ENCODE assay signal across 23 cellular contexts in genomic region chr18:35047697-35048292, GRCh38. TPM values are rescaled to one million over a fixed set of nuclear protein-coding genes. Genes with fewer than 3 reads are reported as not detected.
DNase-seq lines count a peak whose midpoint lies in the region; ATAC-seq and TF ChIP-seq lines count a peak whose summit lies in the region.
"Had no signal": no experiment of that assay in that cellular context is flagged by ENCODE, and none has a peak within 500 bp of the region (broad histone marks: within the 10 kb centered on the region; RNA-seq: fewer than 3 reads in every experiment).

No MANE protein-coding gene starts in this region.

- CTCF ChIA-PET in CD8-positive, alpha-beta T cell (lab: Charles Lee), result interaction anchor here (0.7 to 7.4 kb wide), 2 partner anchors 20 to 184 kb away, joined by 3 to 51 read pairs; no protein-coding TSS in a partner anchor
- CTCF ChIA-PET in HEK293 (lab: Yijun Ruan, JAX), result interaction anchor here (0.8 to 1.0 kb wide), 2 partner anchors 96 to 145 kb away, joined by 4 to 5 read pairs; no protein-coding TSS in a partner anchor

- H3K4me3 ChIP-seq in CD8-positive, alpha-beta T cell (ENCODE audit: low read depth, low read length), result no peak overlapping the region
- H3K4me3 ChIP-seq in HEK293 (ENCODE audit: low read depth, low read length), result no peak overlapping the region
- H3K4me3 ChIP-seq in gastroesophageal sphincter, result no peak overlapping the region
- H3K4me3 ChIP-seq: dorsolateral prefrontal cortex, heart left ventricle, MG63, ovary, smooth muscle cell, thoracic aorta had no signal

- peak overlapping the region; percentile 12 for H3K4me3 Mint-ChIP-seq in CD8-positive, alpha-beta T cell
- H3K4me3 Mint-ChIP-seq in activated naive CD8-positive, alpha-beta T cell treated with anti-CD3 and anti-CD28 coated beads, Interleukin-2, amount 50 U/mL, for 24 hours, result no peak overlapping the region
- H3K4me3 Mint-ChIP-seq in osteocyte (ENCODE audit: unreplicated experiment) (no peak overlapping the region), chondrocyte (ENCODE audit: unreplicated experiment) (no peak overlapping the region)
- H3K4me3 Mint-ChIP-seq: HFFc6 had no signal

- TF ChIP-seq CTCF in CD8-positive, alpha-beta T cell (IDR thresholded peaks at IDR 0.05), result no peak
- TF ChIP-seq CTCF in HEK293 (tag by site-specific recombination; IDR thresholded peaks at IDR 0.05), result no peak
- no peak for TF ChIP-seq CTCF in osteocyte (IDR thresholded peaks at IDR 0.05)
- no peak for TF ChIP-seq CTCF in gastroesophageal sphincter (IDR thresholded peaks at IDR 0.05)
- TF ChIP-seq CTCF in chondrocyte (IDR thresholded peaks at IDR 0.05), result no peak

- H3K9me3 ChIP-seq in CD8-positive, alpha-beta T cell (ENCODE audit: low read length), result no peaks in the 10 kb centered on the region
- no peaks in the 10 kb centered on the region for H3K9me3 ChIP-seq in HEK293 (ENCODE audit: control insufficient read depth, insufficient read depth, low read depth, low read length)
- H3K9me3 ChIP-seq in gastroesophageal sphincter, result no peaks in the 10 kb centered on the region
- H3K9me3 ChIP-seq: heart left ventricle, MG63, ovary, thoracic aorta had no signal

- no peaks in the 10 kb centered on the region for H3K27me3 ChIP-seq in CD8-positive, alpha-beta T cell (ENCODE audit: insufficient read depth, low read length)
- H3K27me3 ChIP-seq in gastroesophageal sphincter, result no peaks in the 10 kb centered on the region
- H3K27me3 ChIP-seq: dorsolateral prefrontal cortex, heart left ventricle, MG63, ovary had no signal

- H3K36me3 ChIP-seq in CD8-positive, alpha-beta T cell (ENCODE audit: insufficient read depth, low read length), result no peaks in the 10 kb centered on the region
- peaks cover 0 to 3% of the 10 kb centered on the region in 2 experiments; a peak in 1 of 3 replicates for H3K36me3 ChIP-seq in HEK293 (ENCODE audit: control insufficient read depth in 2 of 2, insufficient read depth in 1 of 2, low read length in 2 of 2)
- H3K36me3 ChIP-seq in gastroesophageal sphincter, result no peaks in the 10 kb centered on the region
- H3K36me3 ChIP-seq: heart left ventricle, MG63, ovary, thoracic aorta had no signal

- no peak for ATAC-seq in CD8-positive, alpha-beta T cell
- no peak for ATAC-seq in activated naive CD8-positive, alpha-beta T cell treated with anti-CD3 and anti-CD28 coated beads, Interleukin-2, amount 50 U/mL, for 24 hours
- ATAC-seq in gastroesophageal sphincter, result no peak
- ATAC-seq: heart left ventricle, SK-N-SH treated with all-trans-retinoic acid at 6 μM for 48 hours had no signal

- H3K4me1 Mint-ChIP-seq in CD8-positive, alpha-beta T cell (ENCODE audit: low read depth), result peaks cover 90% of the 10 kb centered on the region
- H3K4me1 Mint-ChIP-seq in activated naive CD8-positive, alpha-beta T cell treated with anti-CD3 and anti-CD28 coated beads, Interleukin-2, amount 50 U/mL, for 24 hours, result peaks cover 93% of the 10 kb centered on the region
- H3K4me1 Mint-ChIP-seq in osteocyte (ENCODE audit: unreplicated experiment) (peaks cover 80% of the 10 kb centered on the region), chondrocyte (ENCODE audit: low read depth) (peaks cover 51% of the 10 kb centered on the region)

- intact Hi-C loops in CD8-positive, alpha-beta T cell (cut with DNase I, micrococcal nuclease), result loop anchor here (2.0 to 10.0 kb wide), 2 partner anchors 15 to 537 kb away; partner anchors contain the start of gene GALNT1 (in 2 of the 2)

- peaks cover 5% of the 10 kb centered on the region for H3K36me3 Mint-ChIP-seq in CD8-positive, alpha-beta T cell
- H3K36me3 Mint-ChIP-seq in activated naive CD8-positive, alpha-beta T cell treated with anti-CD3 and anti-CD28 coated beads, Interleukin-2, amount 50 U/mL, for 24 hours (ENCODE audit: low read depth), result peaks cover 10% of the 10 kb centered on the region
- H3K36me3 Mint-ChIP-seq in osteocyte (ENCODE audit: unreplicated experiment), result peaks cover 3% of the 10 kb centered on the region
- H3K36me3 Mint-ChIP-seq in chondrocyte (ENCODE audit: low read depth), result peaks cover 3% of the 10 kb centered on the region

- no peak for TF ChIP-seq EP300 in gastroesophageal sphincter (IDR thresholded peaks at IDR 0.05)

- H3K4me1 ChIP-seq in CD8-positive, alpha-beta T cell (ENCODE audit: insufficient read depth, low read length), result peaks cover 78% of the 10 kb centered on the region
- H3K4me1 ChIP-seq in HEK293 (ENCODE audit: control insufficient read depth, insufficient read depth, low read length) (peaks cover 3% of the 10 kb centered on the region), gastroesophageal sphincter (peaks cover 5 to 82% (median 28%) of the 10 kb centered on the region in 3 donors)

- 95 to 97% methylated on average over 4 of the region's 4 CpGs for WGBS in gastroesophageal sphincter (ENCODE audit: low coverage in 1 of 2), 2 donors

- POLR2A ChIA-PET in CD8-positive, alpha-beta T cell (lab: Charles Lee), result no interaction called here
- POLR2A ChIA-PET in HEK293 (lab: Yijun Ruan, JAX), result no interaction called here

- peak overlapping the region; percentile 85 for H3K27ac Mint-ChIP-seq in CD8-positive, alpha-beta T cell
- H3K27ac Mint-ChIP-seq in activated naive CD8-positive, alpha-beta T cell treated with anti-CD3 and anti-CD28 coated beads, Interleukin-2, amount 50 U/mL, for 24 hours, result peak overlapping the region; percentile 96
- peak overlapping the region; percentile 47 for H3K27ac Mint-ChIP-seq in osteocyte (ENCODE audit: unreplicated experiment)
- no peak overlapping the region for H3K27ac Mint-ChIP-seq in chondrocyte (ENCODE audit: unreplicated experiment)
- H3K27ac Mint-ChIP-seq: HFFc6 had no signal

- no peak overlapping the region for H3K27ac ChIP-seq in CD8-positive, alpha-beta T cell (ENCODE audit: low read depth, low read length)
- no peak overlapping the region for H3K27ac ChIP-seq in HEK293 (ENCODE audit: extremely low read depth, low read depth, low read length)
- H3K27ac ChIP-seq in gastroesophageal sphincter, result no peak overlapping the region
- H3K27ac ChIP-seq: ovary, thoracic aorta had no signal

- H3K27me3 Mint-ChIP-seq in CD8-positive, alpha-beta T cell (ENCODE audit: low read depth), result no peaks in the 10 kb centered on the region
- H3K27me3 Mint-ChIP-seq in activated naive CD8-positive, alpha-beta T cell treated with anti-CD3 and anti-CD28 coated beads, Interleukin-2, amount 50 U/mL, for 24 hours, result no peaks in the 10 kb centered on the region
- H3K27me3 Mint-ChIP-seq in osteocyte (ENCODE audit: unreplicated experiment), result no peaks in the 10 kb centered on the region
- no peaks in the 10 kb centered on the region for H3K27me3 Mint-ChIP-seq in chondrocyte (ENCODE audit: low read depth)
- H3K27me3 Mint-ChIP-seq: CD4-positive, alpha-beta memory T cell had no signal

- no peak for TF ChIP-seq POLR2A in gastroesophageal sphincter (IDR thresholded peaks at IDR 0.05)

- no peak for DNase-seq in CD8-positive, alpha-beta T cell
- DNase-seq in activated naive CD8-positive, alpha-beta T cell treated with anti-CD3 and anti-CD28 coated beads, Interleukin-2, amount 50 U/mL, for 24 hours, result no peak
- no peak for DNase-seq in osteocyte (ENCODE audit: extremely low spot score, unreplicated experiment)
- DNase-seq in DMS53 (lab: John Stamatoyannopoulos, UW), result no peak
- DNase-seq in chondrocyte (ENCODE audit: low spot score), result no peak
- DNase-seq: activated CD8-positive, alpha-beta memory T cell treated with anti-CD3 and anti-CD28 coated beads, Interleukin-2, amount 50 U/mL, for 48 hours; CD4-positive, alpha-beta memory T cell; central memory CD4-positive, alpha-beta T cell; DMS153; dorsolateral prefrontal cortex; heart left ventricle; HFFc6; mesenchymal stem cell; MG63; NCI-H2029 treated with DMSO at 0.1 percent for 48 hours; NCI-H2227 treated with DMSO at 0.1 percent for 48 hours; NCI-H748 treated with DMSO at 0.1 percent for 48 hours; ovary had no signal

- peaks cover 3% of the 10 kb centered on the region for H3K9me3 Mint-ChIP-seq in CD8-positive, alpha-beta T cell
- peaks cover 5% of the 10 kb centered on the region for H3K9me3 Mint-ChIP-seq in activated naive CD8-positive, alpha-beta T cell treated with anti-CD3 and anti-CD28 coated beads, Interleukin-2, amount 50 U/mL, for 24 hours
- H3K9me3 Mint-ChIP-seq in osteocyte (ENCODE audit: unreplicated experiment) (no peaks in the 10 kb centered on the region), chondrocyte (ENCODE audit: low read depth) (peaks cover 2% of the 10 kb centered on the region)
- H3K9me3 Mint-ChIP-seq: HFFc6 had no signal

TF ChIP-seq in HEK293, 187 proteins besides CTCF, POLR2A, EP300 and RAD21:
- TF ChIP-seq ZNF776 (tag by site-specific recombination; IDR thresholded peaks at IDR 0.05; ENCODE audit: borderline replicate concordance) (0 out of 2 replicates have a peak, but pooled peaks have one; percentile 20), TRIM28 (IDR thresholded peaks at IDR 0.05; ENCODE audit: borderline replicate concordance, low read length) (no peak; the same call in 1 of the 2 replicates), SETDB1 (IDR thresholded peaks at IDR 0.05; ENCODE audit: insufficient read length, low read length) (peak; percentile 68)

RNA-seq across cellular contexts. Expression of gene MAPRE2, which starts 6.6 kb away (rescaled TPM):
- 100 to 1,000 TPM; 137 to 145 TPM for total RNA-seq in CD8-positive, alpha-beta T cell
- total RNA-seq in osteocyte, result 49.8 and 50.0 TPM in 2 replicates
- 10 to 100 TPM; 22.9 to 39.2 (median 35.8) TPM for total RNA-seq in gastroesophageal sphincter
- 23.4 to 30.3 TPM (median 26.0 TPM) in 3 replicates for total RNA-seq in chondrocyte
